In genomic region chr11:111986589-111986988, GRCh38 we compare ENCODE assay signal across 26 cellular contexts.
"Had no signal": no experiment of that assay in that cellular context is flagged by ENCODE, and none has a peak within 500 bp of the region (broad histone marks: within the 10 kb centered on the region; RNA-seq: fewer than 3 reads in every experiment).

No MANE protein-coding gene starts in this region.

- H3K4me3 ChIP-seq: heart right ventricle, left lung, lung, smooth muscle cell, stomach, suprapubic skin, tibial artery had no signal

- ATAC-seq: heart right ventricle; left lung; natural killer cell treated with Interleukin-12 subunit alpha and Interleukin-12 subunit beta and Interleukin-15 and Interleukin-18, amount 100 ng/mL, for 72 hours; stimulated activated naive B cell treated with anti-CD40 and anti-IgM and Interleukin-4, amounts not matched to agents 10 μg/mL and 1 μg/mL and 100 μg/mL, for 72 hours; WTC11 had no signal

- H3K4me1 Mint-ChIP-seq: activated CD4-positive, alpha-beta memory T cell treated with anti-CD3 and anti-CD28 coated beads, Interleukin-2, amount 10 ng/mL, durations not matched to agents 7 days and 5 days had no signal

- H3K27ac Mint-ChIP-seq: activated CD4-positive, alpha-beta memory T cell treated with anti-CD3 and anti-CD28 coated beads, Interleukin-2, amount 10 ng/mL, durations not matched to agents 7 days and 5 days; activated CD4-positive, alpha-beta T cell treated with anti-CD3 and anti-CD28 coated beads, Interleukin-2, amount 10 ng/mL, durations not matched to agents 7 days and 5 days; activated naive CD8-positive, alpha-beta T cell; activated T-cell treated with anti-CD3 and anti-CD28 coated beads, Interleukin-2, amount 50 U/mL, for 24 hours; natural killer cell treated with Interleukin-12 subunit alpha and Interleukin-12 subunit beta and Interleukin-15 and Interleukin-18, amount 100 ng/mL, for 72 hours; stimulated activated naive B cell treated with anti-CD40 and anti-IgM and Interleukin-4, amounts not matched to agents 10 μg/mL and 1 μg/mL and 100 μg/mL, for 72 hours had no signal

- H3K27me3 ChIP-seq: heart right ventricle, left lung, stomach, suprapubic skin, tibial artery had no signal

- FAIRE-seq: endometrium had no signal

- H3K9me3 Mint-ChIP-seq: activated CD4-positive, alpha-beta memory T cell treated with anti-CD3 and anti-CD28 coated beads, Interleukin-2, amount 10 ng/mL, durations not matched to agents 7 days and 5 days; activated CD4-positive, alpha-beta T cell treated with anti-CD3 and anti-CD28 coated beads, Interleukin-2, amount 10 ng/mL, durations not matched to agents 7 days and 5 days; activated T-cell treated with anti-CD3 and anti-CD28 coated beads, Interleukin-2, amount 50 U/mL, for 24 hours; natural killer cell treated with Interleukin-12 subunit alpha and Interleukin-12 subunit beta and Interleukin-15 and Interleukin-18, amount 100 ng/mL, for 72 hours; stimulated activated naive B cell treated with anti-CD40 and anti-IgM and Interleukin-4, amounts not matched to agents 10 μg/mL and 1 μg/mL and 100 μg/mL, for 72 hours; WTC11 had no signal

- H3K4me2 ChIP-seq: smooth muscle cell had no signal

- H3K4me3 Mint-ChIP-seq: activated CD4-positive, alpha-beta memory T cell treated with anti-CD3 and anti-CD28 coated beads, Interleukin-2, amount 10 ng/mL, durations not matched to agents 7 days and 5 days; activated CD4-positive, alpha-beta T cell treated with anti-CD3 and anti-CD28 coated beads, Interleukin-2, amount 10 ng/mL, durations not matched to agents 7 days and 5 days; activated naive CD8-positive, alpha-beta T cell; activated T-cell treated with anti-CD3 and anti-CD28 coated beads, Interleukin-2, amount 50 U/mL, for 24 hours; natural killer cell treated with Interleukin-12 subunit alpha and Interleukin-12 subunit beta and Interleukin-15 and Interleukin-18, amount 100 ng/mL, for 72 hours; stimulated activated naive B cell treated with anti-CD40 and anti-IgM and Interleukin-4, amounts not matched to agents 10 μg/mL and 1 μg/mL and 100 μg/mL, for 72 hours; WTC11 had no signal

- DNase-seq: activated CD4-positive, alpha-beta memory T cell treated with anti-CD3 and anti-CD28 coated beads, Interleukin-2, amount 10 ng/mL, durations not matched to agents 7 days and 5 days; activated CD4-positive, alpha-beta T cell treated with anti-CD3 and anti-CD28 coated beads for 1 hour; activated CD4-positive, alpha-beta T cell treated with anti-CD3 and anti-CD28 coated beads, Interleukin-2, amount 10 ng/mL, durations not matched to agents 7 days and 5 days; activated CD8-positive, alpha-beta memory T cell treated with anti-CD3 and anti-CD28 coated beads, Interleukin-2, amount 50 U/mL, for 48 hours; activated gamma-delta T cell treated with Interleukin-2 at 50 U/mL for 16 hours; activated T-cell treated with anti-CD3 and anti-CD28 coated beads, Interleukin-2, amount 50 U/mL, for 24 hours; anterior cingulate cortex; dermis blood vessel endothelial cell; effector CD8-positive, alpha-beta T cell; foreskin fibroblast; heart right ventricle; left lung; mesendoderm; retina; stimulated activated CD4-positive, alpha-beta T cell treated with anti-CD3 and anti-CD28 coated beads, Interleukin-1b, Interleukin-23, amount 100 ng/mL, for 48 hours; stimulated activated naive B cell treated with anti-CD40 and anti-IgM and Interleukin-4, amounts not matched to agents 10 μg/mL and 1 μg/mL and 100 μg/mL, for 72 hours; stomach; T-helper 2 cell; tibial artery had no signal

- H3K36me3 Mint-ChIP-seq: natural killer cell treated with Interleukin-12 subunit alpha and Interleukin-12 subunit beta and Interleukin-15 and Interleukin-18, amount 100 ng/mL, for 72 hours had no signal

- H3K27ac ChIP-seq: left lung, suprapubic skin, tibial artery had no signal

- H3K9me3 ChIP-seq: heart right ventricle, left lung, stomach, suprapubic skin, tibial artery had no signal

- H3K27me3 Mint-ChIP-seq: activated CD4-positive, alpha-beta memory T cell treated with anti-CD3 and anti-CD28 coated beads, Interleukin-2, amount 10 ng/mL, durations not matched to agents 7 days and 5 days; activated CD4-positive, alpha-beta T cell treated with anti-CD3 and anti-CD28 coated beads, Interleukin-2, amount 10 ng/mL, durations not matched to agents 7 days and 5 days; activated naive CD8-positive, alpha-beta T cell; activated T-cell treated with anti-CD3 and anti-CD28 coated beads, Interleukin-2, amount 50 U/mL, for 24 hours; natural killer cell treated with Interleukin-12 subunit alpha and Interleukin-12 subunit beta and Interleukin-15 and Interleukin-18, amount 100 ng/mL, for 72 hours; stimulated activated naive B cell treated with anti-CD40 and anti-IgM and Interleukin-4, amounts not matched to agents 10 μg/mL and 1 μg/mL and 100 μg/mL, for 72 hours had no signal
